ENCODE assay signal across 19 cellular contexts in the genomic region with DNA sequence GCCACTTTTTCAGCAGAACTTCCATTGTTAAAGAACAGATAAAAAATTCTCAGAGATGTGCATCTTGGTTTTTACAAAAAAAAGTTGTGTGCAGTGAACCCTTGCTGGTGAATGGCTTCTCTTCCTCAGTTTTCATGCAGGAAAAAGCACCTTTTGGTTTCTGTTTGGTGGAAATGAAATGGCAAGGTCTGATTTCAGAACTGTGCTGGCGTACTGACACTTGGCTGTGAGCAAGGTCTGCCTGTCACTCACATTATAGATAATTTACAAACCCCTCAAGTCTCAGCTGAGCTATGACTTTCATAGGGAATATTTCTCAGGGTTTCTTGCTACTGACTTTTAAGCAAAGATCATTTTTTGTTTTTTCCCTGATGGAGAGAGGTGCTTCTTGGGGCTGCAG. TPM values are rescaled to one million over a fixed set of nuclear protein-coding genes. Genes with fewer than 3 reads are reported as not detected.
DNase-seq lines count a peak whose midpoint lies in the region; ATAC-seq and TF ChIP-seq lines count a peak whose summit lies in the region.
"Had no signal": no experiment of that assay in that cellular context is flagged by ENCODE, and none has a peak within 500 bp of the region (broad histone marks: within the 10 kb centered on the region; RNA-seq: fewer than 3 reads in every experiment).

No MANE protein-coding gene starts in this region.

- H3K4me1 ChIP-seq in HUES6 (ENCODE audit: control insufficient read depth, insufficient read depth, low read length) (peaks cover 29% of the 10 kb centered on the region), thyroid gland (peaks cover 26 to 30% of the 10 kb centered on the region in 2 donors)

- no peak for TF ChIP-seq CTCF in thyroid gland (IDR thresholded peaks at IDR 0.05)

- WGBS in thyroid gland, 2 donors: 18 to 33% methylated on average over 1 of the region's 1 CpG

- no peak for TF ChIP-seq POLR2A in thyroid gland (IDR thresholded peaks at IDR 0.05)

- H3K9me3 ChIP-seq in HUES6 (ENCODE audit: control insufficient read depth, insufficient read depth, low read depth, low read length) (no peaks in the 10 kb centered on the region), thyroid gland (no peaks in the 10 kb centered on the region)
- H3K9me3 ChIP-seq: ascending aorta, heart left ventricle, mucosa of descending colon had no signal

- DNase-seq in astrocyte of the hippocampus (ENCODE audit: low read depth, low spot score) (peak; percentile 64), kidney tubule cell (ENCODE audit: low spot score) (peak; percentile 57), thyroid gland (no peak), Kasumi-1 (lab: John Stamatoyannopoulos, UW) (no peak)
- DNase-seq: activated CD4-positive, alpha-beta T cell treated with anti-CD3 and anti-CD28 coated beads for 48 hours; CD4-positive, alpha-beta T cell; heart left ventricle; mucosa of descending colon; NCI-H1048; NCI-H187; NCI-H226 had no signal

- H3K36me3 ChIP-seq in HUES6 (ENCODE audit: control insufficient read depth, insufficient read depth, low read length) (no peaks in the 10 kb centered on the region), thyroid gland (no peaks in the 10 kb centered on the region)
- H3K36me3 ChIP-seq: ascending aorta, heart left ventricle had no signal

- no peak for ATAC-seq in GM18520 (IDR thresholded peaks at IDR 0.05; ENCODE audit: unreplicated experiment)
- ATAC-seq in HG03378 (IDR thresholded peaks at IDR 0.05; ENCODE audit: unreplicated experiment): no peak
- no peak for ATAC-seq in GM18909 (IDR thresholded peaks at IDR 0.05; ENCODE audit: poor library complexity, unreplicated experiment)
- ATAC-seq: activated naive CD4-positive, alpha-beta T cell treated with anti-CD3 and anti-CD28 coated beads, Interleukin-2, amount 50 U/mL, for 72 hours; heart left ventricle; mucosa of descending colon had no signal

- H3K9ac ChIP-seq in HUES6 (ENCODE audit: low read length): peak overlapping the region; percentile 80

- intact Hi-C loops in thyroid gland (cut with DNase I): no loop called here

- no peak overlapping the region for H3K27ac ChIP-seq in HUES6 (ENCODE audit: low read depth, low read length)
- H3K27ac ChIP-seq in thyroid gland: peak overlapping the region; percentile 99
- H3K27ac ChIP-seq: ascending aorta, heart left ventricle had no signal

- H3K4me3 ChIP-seq in HUES6 (ENCODE audit: low read depth, low read length) (peak overlapping the region; percentile 97; the same call in 1 of the 2 replicates), thyroid gland (replicated peaks in 1 of 3) (no peak overlapping the region)
- H3K4me3 ChIP-seq: ascending aorta, mucosa of descending colon had no signal

- H3K27me3 ChIP-seq in HUES6 (ENCODE audit: control insufficient read depth, insufficient read depth, low read length) (peaks cover 48% of the 10 kb centered on the region), thyroid gland (no peaks in the 10 kb centered on the region)

RNA-seq across cellular contexts. Expression of a gene that starts 5.8 kb away (rescaled TPM):
- total RNA-seq in thyroid gland: 10 to 100 TPM; 23.0 to 57.0 (median 44.0) TPM
- total RNA-seq: activated naive CD4-positive, alpha-beta T cell treated with anti-CD3 and anti-CD28 coated beads, Interleukin-2, amount 50 U/mL, for 72 hours; activated T-helper 1 cell treated with anti-CD3 and anti-CD28 coated beads, Interleukin-12 subunit alpha, Interleukin-12 subunit beta, Interleukin-2, Interleukin-4 antibody, amounts not matched to agents 30 ng/mL and 10 ng/mL and 1 ng/mL, durations not matched to agents 14 hours and 24 hours and 36 hours; ascending aorta; CD4-positive, alpha-beta T cell; posterior vena cava had no signal

Comparison
In these comparisons a context has a peak if more than half of its experiments do, and no peak if none do; other contexts are left out.
1. DNase-seq: peak in astrocyte of the hippocampus (single experiment) and kidney tubule cell (single experiment); none in thyroid gland (0 of 2) and Kasumi-1 (0 of 2).